ENCODE assay signal across 8 cellular contexts in genomic region chr2:32356735-32357544, GRCh38. TPM values are rescaled to one million over a fixed set of nuclear protein-coding genes. Genes with fewer than 3 reads are reported as not detected.
DNase-seq lines count a peak whose midpoint lies in the region; ATAC-seq and TF ChIP-seq lines count a peak whose summit lies in the region.

BIRC6 (plus strand) TSS chr2:32357023; CDS start chr2:32357162, 139 bp downstream.

- no peaks in the 10 kb centered on the region for H3K27me3 ChIP-seq in lung (ENCODE audit: control insufficient read depth, insufficient read depth)

- H3K36me3 ChIP-seq in lung (ENCODE audit: control insufficient read depth in 2 of 2, insufficient read depth in 2 of 2, low read length in 2 of 2): no peaks in the 10 kb centered on the region

- H3K27ac ChIP-seq in lung (ENCODE audit: low read depth in 1 of 2, low read length in 1 of 2): peak within 1 kb of the TSS; percentile 96 to 97

- ATAC-seq in GM21360 (IDR thresholded peaks at IDR 0.05; ENCODE audit: unreplicated experiment): peak; percentile 81
- ATAC-seq in lung (ENCODE audit: insufficient read depth, low FRiP score): peak; percentile 98

- peaks cover 0 to 2% of the 10 kb centered on the region in 2 donors for H3K4me1 ChIP-seq in lung (ENCODE audit: control insufficient read depth in 2 of 2, insufficient read depth in 2 of 2, low read length in 2 of 2)

- TF ChIP-seq CTCF in lung (IDR thresholded peaks at IDR 0.05; ENCODE audit: control extremely low read depth, extremely low read depth): no peak

- DNase-seq in COLO668 (lab: John Stamatoyannopoulos, UW; ENCODE audit: unreplicated experiment): peak; percentile 98
- peak; percentile 96 for DNase-seq in HT-29 (ENCODE audit: low spot score)
- peak; percentile 95 for DNase-seq in NK-92 treated with Interleukin-12 subunit alpha and Interleukin-12 subunit beta, amount 100 ng/mL, for 24 hours (lab: John Stamatoyannopoulos, UW)
- DNase-seq in activated CD8-positive, alpha-beta memory T cell treated with anti-CD3 and anti-CD28 coated beads for 24 hours: peak; percentile 98
- DNase-seq in effector CD4-positive, alpha-beta T cell: peak; percentile 78
- peak; percentile 99 for DNase-seq in lung (ENCODE audit: low spot score)
- DNase-seq in stimulated activated CD4-positive, alpha-beta T cell treated with anti-CD3 and anti-CD28 coated beads, TNF-alpha, amount 100 ng/mL, for 24 hours (ENCODE audit: low read depth in 3 of 3): peak; percentile 93 to 97 (median 97)

- WGBS in lung, 2 donors: 1% methylated on average over 59 to 94 of the region's 94 CpGs

- H3K4me3 ChIP-seq in lung: peak within 1 kb of the TSS; percentile 93

- H3K9me3 ChIP-seq in lung (ENCODE audit: control insufficient read depth in 2 of 2, insufficient read depth in 1 of 2, low read length in 1 of 2): no peaks in the 10 kb centered on the region

RNA-seq across cellular contexts. Expression of gene BIRC6, which starts in this region (rescaled TPM):
- total RNA-seq in HT-29 (2014; rRNA removed; shearing (Covaris generic)): 64.1 and 70.5 TPM in 2 replicates
- total RNA-seq in lung: 100 to 1,000 TPM in 1 of 2 donors, 10 to 100 TPM in 1; 80.7 to 229 TPM
- 10 to 100 TPM; 12.2 to 22.3 TPM for polyA plus RNA-seq in lung

Comparison
In these comparisons a context has a peak if more than half of its experiments do, and no peak if none do; other contexts are left out.
1. Peak in every context shown above with its lines: DNase-seq, ATAC-seq, H3K4me3 ChIP-seq and H3K27ac ChIP-seq.